ENCODE assay signal across 1 cellular context in genomic region chr16:89217388-89218191, GRCh38.
TF ChIP-seq lines count a peak whose summit lies in the region.

Gene ZNF778 (plus strand): TSS chr16:89217703. CDS start chr16:89221128, 3,425 bp downstream.

TF ChIP-seq in HepG2, 621 proteins besides CTCF, POLR2A, EP300 and RAD21 (continued from another document and continues in another):
- TF ChIP-seq ATF6 (CRISPR knock-in tag; conservative IDR thresholded peaks at IDR 0.05) (peak; percentile 88), ZNF563 (CRISPR knock-in tag; IDR thresholded peaks at IDR 0.05) (peak; percentile 79; the same call in 1 of the 2 replicates), ZNF34 (CRISPR knock-in tag; IDR thresholded peaks at IDR 0.05; ENCODE audit: borderline replicate concordance) (no peak; the same call in 1 of the 2 replicates), ZNF460 (CRISPR knock-in tag; IDR thresholded peaks at IDR 0.05; ENCODE audit: borderline replicate concordance) (peak; percentile 52; the same call in 1 of the 2 replicates), IKZF4 (CRISPR knock-in tag; IDR thresholded peaks at IDR 0.05; ENCODE audit: borderline replicate concordance, low read depth, not compliant biosample characterization) (peak; percentile 89), ZNF282 (IDR thresholded peaks at IDR 0.05; ENCODE audit: partially characterized antibody) (no peak), NBN (conservative IDR thresholded peaks at IDR 0.05) (no peak), ZNF430 (CRISPR knock-in tag; IDR thresholded peaks at IDR 0.05) (peak; percentile 94), TBX2 (CRISPR knock-in tag; IDR thresholded peaks at IDR 0.05; ENCODE audit: borderline replicate concordance) (peak; percentile 74), CREB1 (IDR thresholded peaks at IDR 0.05) (peak; percentile 92), CREB1 (CRISPR knock-in tag; IDR thresholded peaks at IDR 0.05) (peak; percentile 97), ZBTB38 (CRISPR knock-in tag; IDR thresholded peaks at IDR 0.05) (peak; percentile 83; the same call in 1 of the 2 replicates), HNF4A (CRISPR knock-in tag; IDR thresholded peaks at IDR 0.05) (peak; percentile 42), RBFOX2 (IDR thresholded peaks at IDR 0.05; ENCODE audit: low read depth, low read length) (peak; percentile 98), CEBPB (IDR thresholded peaks at IDR 0.05; ENCODE audit: borderline replicate concordance, low read depth, low read length) (no peak), GPBP1L1 (CRISPR knock-in tag; IDR thresholded peaks at IDR 0.05) (no peak), SNAPC5 (CRISPR knock-in tag; IDR thresholded peaks at IDR 0.05; ENCODE audit: borderline replicate concordance) (no peak), ZNF839 (CRISPR knock-in tag; IDR thresholded peaks at IDR 0.05; ENCODE audit: borderline replicate concordance) (peak; percentile 89; the same call in 1 of the 2 replicates), DNMT1 (CRISPR knock-in tag; IDR thresholded peaks at IDR 0.05) (no peak), TIGD3 (CRISPR knock-in tag; IDR thresholded peaks at IDR 0.05; ENCODE audit: borderline replicate concordance) (no peak; the same call in 1 of the 2 replicates), TBL1XR1 (IDR thresholded peaks at IDR 0.05; ENCODE audit: borderline replicate concordance, low read length, partially characterized antibody) (no peak), TEAD3 (CRISPR knock-in tag; optimal IDR thresholded peaks at IDR 0.05; ENCODE audit: borderline replicate concordance) (no peak), ATAD3A (CRISPR knock-in tag; IDR thresholded peaks at IDR 0.05) (no peak; the same call in none of the 2 replicates), ZBTB21 (CRISPR knock-in tag; IDR thresholded peaks at IDR 0.05) (no peak), RELA (CRISPR knock-in tag; IDR thresholded peaks at IDR 0.05) (peak; percentile 1; the same call in 1 of the 2 replicates), ZNF234 (CRISPR knock-in tag; conservative IDR thresholded peaks at IDR 0.05) (peak; percentile 96), RORA (CRISPR knock-in tag; IDR thresholded peaks at IDR 0.05) (no peak), PHF8 (CRISPR knock-in tag; IDR thresholded peaks at IDR 0.05) (peak; percentile 100), YEATS4 (CRISPR knock-in tag; IDR thresholded peaks at IDR 0.05; ENCODE audit: borderline replicate concordance) (peak; percentile 96), ZNF609 (CRISPR knock-in tag; IDR thresholded peaks at IDR 0.05; ENCODE audit: borderline replicate concordance) (0 out of 2 replicates have a peak, but pooled peaks have one; percentile 38), ZBTB34 (CRISPR knock-in tag; IDR thresholded peaks at IDR 0.05) (no peak), ZNF335 (CRISPR knock-in tag; IDR thresholded peaks at IDR 0.05) (peak; percentile 79; the same call in 1 of the 2 replicates), ZNF556 (CRISPR knock-in tag; IDR thresholded peaks at IDR 0.05; ENCODE audit: borderline replicate concordance) (peak; percentile 90; the same call in 1 of the 2 replicates), ZNF251 (CRISPR knock-in tag; IDR thresholded peaks at IDR 0.05) (no peak), TMF1 (CRISPR knock-in tag; IDR thresholded peaks at IDR 0.05; ENCODE audit: low read depth) (peak; percentile 88), U2AF1 (optimal IDR thresholded peaks at IDR 0.05; ENCODE audit: low read depth, low read length) (peak; percentile 66), EZH2 (conservative IDR thresholded peaks at IDR 0.05; ENCODE audit: low read depth, low read length) (no peak), BCL6 (CRISPR knock-in tag; IDR thresholded peaks at IDR 0.05) (peak; percentile 66), SMAD9 (CRISPR knock-in tag; IDR thresholded peaks at IDR 0.05) (0 out of 2 replicates have a peak, but pooled peaks have one; percentile 40), ZNF432 (CRISPR knock-in tag; IDR thresholded peaks at IDR 0.05; ENCODE audit: borderline replicate concordance) (no peak), KLF12 (CRISPR knock-in tag; IDR thresholded peaks at IDR 0.05; ENCODE audit: borderline replicate concordance) (peak; percentile 88), ESRRA (CRISPR knock-in tag; IDR thresholded peaks at IDR 0.05; ENCODE audit: low read depth) (peak; percentile 59; the same call in 1 of the 2 replicates), HNRNPL (IDR thresholded peaks at IDR 0.05; ENCODE audit: low read depth, low read length) (0 out of 2 replicates have a peak, but pooled peaks have one; percentile 25), PHF20 (CRISPR knock-in tag; IDR thresholded peaks at IDR 0.05) (peak; percentile 99), KLF6 (CRISPR knock-in tag; IDR thresholded peaks at IDR 0.05) (peak; percentile 91), SIN3B (IDR thresholded peaks at IDR 0.05; ENCODE audit: low read length) (peak; percentile 77; the same call in 1 of the 2 replicates), GZF1 (CRISPR knock-in tag; IDR thresholded peaks at IDR 0.05) (peak; percentile 81; the same call in 1 of the 2 replicates), TCF7 (IDR thresholded peaks at IDR 0.05; ENCODE audit: low read depth) (no peak)
- TF ChIP-seq, protein P1, sequence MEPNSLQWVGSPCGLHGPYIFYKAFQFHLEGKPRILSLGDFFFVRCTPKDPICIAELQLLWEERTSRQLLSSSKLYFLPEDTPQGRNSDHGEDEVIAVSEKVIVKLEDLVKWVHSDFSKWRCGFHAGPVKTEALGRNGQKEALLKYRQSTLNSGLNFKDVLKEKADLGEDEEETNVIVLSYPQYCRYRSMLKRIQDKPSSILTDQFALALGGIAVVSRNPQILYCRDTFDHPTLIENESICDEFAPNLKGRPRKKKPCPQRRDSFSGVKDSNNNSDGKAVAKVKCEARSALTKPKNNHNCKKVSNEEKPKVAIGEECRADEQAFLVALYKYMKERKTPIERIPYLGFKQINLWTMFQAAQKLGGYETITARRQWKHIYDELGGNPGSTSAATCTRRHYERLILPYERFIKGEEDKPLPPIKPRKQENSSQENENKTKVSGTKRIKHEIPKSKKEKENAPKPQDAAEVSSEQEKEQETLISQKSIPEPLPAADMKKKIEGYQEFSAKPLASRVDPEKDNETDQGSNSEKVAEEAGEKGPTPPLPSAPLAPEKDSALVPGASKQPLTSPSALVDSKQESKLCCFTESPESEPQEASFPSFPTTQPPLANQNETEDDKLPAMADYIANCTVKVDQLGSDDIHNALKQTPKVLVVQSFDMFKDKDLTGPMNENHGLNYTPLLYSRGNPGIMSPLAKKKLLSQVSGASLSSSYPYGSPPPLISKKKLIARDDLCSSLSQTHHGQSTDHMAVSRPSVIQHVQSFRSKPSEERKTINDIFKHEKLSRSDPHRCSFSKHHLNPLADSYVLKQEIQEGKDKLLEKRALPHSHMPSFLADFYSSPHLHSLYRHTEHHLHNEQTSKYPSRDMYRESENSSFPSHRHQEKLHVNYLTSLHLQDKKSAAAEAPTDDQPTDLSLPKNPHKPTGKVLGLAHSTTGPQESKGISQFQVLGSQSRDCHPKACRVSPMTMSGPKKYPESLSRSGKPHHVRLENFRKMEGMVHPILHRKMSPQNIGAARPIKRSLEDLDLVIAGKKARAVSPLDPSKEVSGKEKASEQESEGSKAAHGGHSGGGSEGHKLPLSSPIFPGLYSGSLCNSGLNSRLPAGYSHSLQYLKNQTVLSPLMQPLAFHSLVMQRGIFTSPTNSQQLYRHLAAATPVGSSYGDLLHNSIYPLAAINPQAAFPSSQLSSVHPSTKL (CRISPR knock-in tag; IDR thresholded peaks at IDR 0.05): peak; percentile 69
- TF ChIP-seq, protein P2, sequence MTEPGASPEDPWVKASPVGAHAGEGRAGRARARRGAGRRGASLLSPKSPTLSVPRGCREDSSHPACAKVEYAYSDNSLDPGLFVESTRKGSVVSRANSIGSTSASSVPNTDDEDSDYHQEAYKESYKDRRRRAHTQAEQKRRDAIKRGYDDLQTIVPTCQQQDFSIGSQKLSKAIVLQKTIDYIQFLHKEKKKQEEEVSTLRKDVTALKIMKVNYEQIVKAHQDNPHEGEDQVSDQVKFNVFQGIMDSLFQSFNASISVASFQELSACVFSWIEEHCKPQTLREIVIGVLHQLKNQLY (CRISPR knock-in tag; IDR thresholded peaks at IDR 0.05): peak; percentile 61; the same call in 1 of the 2 replicates
